22 cellular contexts compared by ENCODE assay signal in the genomic region with DNA sequence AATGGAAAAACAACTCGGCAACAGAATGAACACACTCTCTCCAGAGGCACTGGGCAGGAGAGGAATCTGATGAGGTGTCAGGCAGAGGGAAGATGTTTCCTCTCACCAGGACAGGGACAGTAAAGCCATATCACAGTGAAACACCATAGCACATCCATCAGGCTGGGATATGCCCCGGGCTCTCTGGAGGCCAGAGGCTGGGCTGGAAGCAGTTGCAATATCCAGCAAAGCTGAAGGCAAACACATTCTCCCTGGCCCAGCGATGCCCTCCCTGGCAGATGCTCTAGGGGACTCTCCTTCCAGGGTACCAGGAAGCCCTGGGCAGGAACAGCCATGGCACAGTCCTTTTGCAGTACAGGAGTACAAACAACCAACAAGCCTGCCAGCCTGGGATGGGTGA. TPM values are rescaled to one million over a fixed set of nuclear protein-coding genes. Genes with fewer than 3 reads are reported as not detected.
DNase-seq lines count a peak whose midpoint lies in the region; ATAC-seq, FAIRE-seq and TF ChIP-seq lines count a peak whose summit lies in the region.
"Had no signal": no experiment of that assay in that cellular context is flagged by ENCODE, and none has a peak within 500 bp of the region (broad histone marks: within the 10 kb centered on the region; RNA-seq: fewer than 3 reads in every experiment).

No MANE protein-coding gene starts in this region.

- no peak overlapping the region for H2AFZ ChIP-seq in HepG2 (ENCODE audit: low read length)

- WGBS in right lobe of liver (ENCODE audit: insufficient coverage, low coverage, low lambda C conversion rate, missing lambda C conversion rate): 38% methylated on average over 2 of the region's 3 CpGs
- WGBS in HepG2 (ENCODE audit: low lambda C conversion rate): 28% methylated on average over 2 of the region's 3 CpGs

- TF ChIP-seq CTCF in right lobe of liver (IDR thresholded peaks at IDR 0.05) (no peak), HepG2 (CRISPR knock-in tag; IDR thresholded peaks at IDR 0.05) (no peak), brain (conservative IDR thresholded peaks at IDR 0.05) (no peak), kidney (IDR thresholded peaks at IDR 0.05; ENCODE audit: borderline replicate concordance, extremely low read depth, insufficient read depth) (no peak)

- BruUV-seq in HepG2 (replicated peaks; lab: Mats Ljungman, UMichigan): no TSS peak

- FAIRE-seq in HepG2 (lab: Jason Lieb, UNC) (no peak), kidney (lab: Jason Lieb, UNC) (no peak), urothelium cell line (lab: Jason Lieb, UNC) (peak; percentile 88)

- no peak overlapping the region for H3K4me2 ChIP-seq in HepG2 (ENCODE audit: low read depth, low read length)

- no peak overlapping the region for H3K9ac ChIP-seq in HepG2 (ENCODE audit: insufficient read depth, low read depth, low read length)
- H3K9ac ChIP-seq in kidney (ENCODE audit: low read length in 2 of 2): no peak overlapping the region

- no peak overlapping the region for H3K4me3 Mint-ChIP-seq in brain
- H3K4me3 Mint-ChIP-seq: CD4-positive, alpha-beta memory T cell had no signal

- in situ Hi-C loops in HepG2 (cut with HindIII; ENCODE audit: extremely low pct_ligation_motif_present, low pct_unique_long_range_greater_than_20kb): no loop called here

- ATAC-seq in right lobe of liver: no peak
- ATAC-seq in HepG2: no peak
- no peak for ATAC-seq in GM19328 (IDR thresholded peaks at IDR 0.05; ENCODE audit: unreplicated experiment)
- ATAC-seq in HG03342 (IDR thresholded peaks at IDR 0.05; ENCODE audit: unreplicated experiment): no peak
- ATAC-seq: SK-N-SH treated with all-trans-retinoic acid at 6 μM for 48 hours had no signal

- peak overlapping the region in 4 of 5 experiments; percentile 57 to 86 (median 72) for H3K27ac Mint-ChIP-seq in brain

- no peak overlapping the region for H3K27ac ChIP-seq in right lobe of liver
- H3K27ac ChIP-seq in HepG2 (ENCODE audit: extremely low read length, insufficient read depth, low read length): no peak overlapping the region
- no peak overlapping the region for H3K27ac ChIP-seq in kidney (ENCODE audit: low read depth in 2 of 2, low read length in 2 of 2)
- H3K27ac ChIP-seq: BLaER1 treated with 17β-estradiol and CSF1 and Interleukin-3, amounts not matched to agents 10 nM and 100 nM; RWPE1 had no signal

- no peaks in the 10 kb centered on the region for H3K27me3 ChIP-seq in right lobe of liver
- no peaks in the 10 kb centered on the region; a peak in 1 of 5 replicates for H3K27me3 ChIP-seq in HepG2 (ENCODE audit: control insufficient read depth in 1 of 2, insufficient read depth in 2 of 2, low read length in 2 of 2)
- H3K27me3 ChIP-seq: BLaER1 treated with 17β-estradiol and CSF1 and Interleukin-3, amounts not matched to agents 10 nM and 100 nM had no signal

- intact Hi-C loops in right lobe of liver (cut with DNase I) (no loop called here), HepG2 (cut with micrococcal nuclease; ENCODE audit: unreplicated experiment) (no loop called here), kidney (cut with DNase I) (no loop called here)

- POLR2A ChIA-PET in HepG2 (lab: Yijun Ruan, JAX): no interaction called here

- peaks cover 0 to 2% (median 0%) of the 10 kb centered on the region in 5 experiments for H3K9me3 Mint-ChIP-seq in brain
- H3K9me3 Mint-ChIP-seq: CD4-positive, alpha-beta memory T cell had no signal

- H3K36me3 ChIP-seq in right lobe of liver (no peaks in the 10 kb centered on the region), HepG2 (replicated peaks in 1 of 2; ENCODE audit: control insufficient read depth in 1 of 2, insufficient read depth in 2 of 2, low read length in 2 of 2) (no peaks in the 10 kb centered on the region), kidney (ENCODE audit: control insufficient read depth in 1 of 2, insufficient read depth in 2 of 2, low read length in 2 of 2) (no peaks in the 10 kb centered on the region)
- H3K36me3 ChIP-seq: BLaER1 treated with 17β-estradiol and CSF1 and Interleukin-3, amounts not matched to agents 10 nM and 100 nM had no signal

- no peaks in the 10 kb centered on the region for H3K36me3 Mint-ChIP-seq in brain
- H3K36me3 Mint-ChIP-seq: CD4-positive, alpha-beta memory T cell had no signal

- no peak for TF ChIP-seq POLR2A in right lobe of liver (IDR thresholded peaks at IDR 0.05)
- no peak for TF ChIP-seq POLR2A in HepG2 (IDR thresholded peaks at IDR 0.05; ENCODE audit: insufficient read depth in 1 of 2, low read depth in 2 of 2, low read length in 2 of 2)

- TF ChIP-seq RAD21 in HepG2 (CRISPR knock-in tag; IDR thresholded peaks at IDR 0.05): no peak

- H3K4me1 ChIP-seq in right lobe of liver: peaks cover 0 to 7% (median 0%) of the 10 kb centered on the region in 4 donors
- H3K4me1 ChIP-seq in HepG2 (ENCODE audit: insufficient read depth, low read length): peaks cover 5% of the 10 kb centered on the region; the same call in 1 of the 2 replicates
- peaks cover 0 to 4% of the 10 kb centered on the region in 2 donors for H3K4me1 ChIP-seq in kidney (ENCODE audit: control insufficient read depth in 1 of 2, insufficient read depth in 1 of 2, low read depth in 1 of 2, low read length in 2 of 2)
- H3K4me1 ChIP-seq: Caco-2 had no signal

- no peak overlapping the region for H3K4me3 ChIP-seq in right lobe of liver
- no peak overlapping the region for H3K4me3 ChIP-seq in HepG2 (replicated peaks in 1 of 3; ENCODE audit: insufficient read depth in 1 of 3, low read depth in 2 of 3, low read length in 3 of 3)
- no peak overlapping the region for H3K4me3 ChIP-seq in kidney (ENCODE audit: low read length in 2 of 2)
- H3K4me3 ChIP-seq: BLaER1 treated with 17β-estradiol and CSF1 and Interleukin-3, amounts not matched to agents 10 nM and 100 nM had no signal

- no peaks in the 10 kb centered on the region for H3K79me2 ChIP-seq in HepG2 (ENCODE audit: insufficient read depth, low read length)

- peaks cover 20% of the 10 kb centered on the region for H3K4me1 Mint-ChIP-seq in brain

- peaks cover 3% of the 10 kb centered on the region for H3K27me3 Mint-ChIP-seq in brain
- H3K27me3 Mint-ChIP-seq: CD4-positive, alpha-beta memory T cell had no signal

- no peaks in the 10 kb centered on the region for H4K20me1 ChIP-seq in HepG2 (ENCODE audit: insufficient read depth, low read length)
- H4K20me1 ChIP-seq: BLaER1 treated with 17β-estradiol and CSF1 and Interleukin-3, amounts not matched to agents 10 nM and 100 nM had no signal

- CTCF ChIA-PET in HepG2 (lab: Yijun Ruan, JAX; ENCODE audit: low intra/inter-chr PET ratio, low total read pairs): interaction anchor here (6.5 kb wide), 1 partner anchor 171 kb away, joined by 299 read pairs; no protein-coding TSS in a partner anchor

- H3K9me3 ChIP-seq in right lobe of liver (no peaks in the 10 kb centered on the region), HepG2 (ENCODE audit: low read length) (no peaks in the 10 kb centered on the region), kidney (ENCODE audit: control insufficient read depth in 1 of 2, low read length in 2 of 2) (no peaks in the 10 kb centered on the region)
- H3K9me3 ChIP-seq: BLaER1 treated with 17β-estradiol and CSF1 and Interleukin-3, amounts not matched to agents 10 nM and 100 nM; Caco-2 had no signal

- DNase-seq in right lobe of liver: peak in 2 of 3 donors; percentile 15 to 35
- no peak for DNase-seq in HepG2 (ENCODE audit: low spot score)
- peak; percentile 42 for DNase-seq in kidney
- no peak for DNase-seq in urothelium cell line (ENCODE audit: low spot score)
- DNase-seq: Caco-2; CD4-positive, alpha-beta memory T cell; DMS 273 treated with DMSO at 0.1 percent for 48 hours; DMS79 treated with DMSO at 0.1 percent for 48 hours; KG1; NCI-H1092; NCI-H146; NCI-H2081; NK-92 treated with Interleukin-12 subunit alpha and Interleukin-12 subunit beta, amount 100 ng/mL, for 24 hours; SIG-M5 had no signal

- TF ChIP-seq EP300 in HepG2 (IDR thresholded peaks at IDR 0.05; ENCODE audit: low read depth in 2 of 2, low read length in 2 of 2) (no peak), HepG2 (CRISPR knock-in tag; IDR thresholded peaks at IDR 0.05; ENCODE audit: borderline replicate concordance) (no peak)

RNA-seq across cellular contexts. Expression of a gene that starts 11.1 kb away (rescaled TPM):
- total RNA-seq in right lobe of liver (not detected), HepG2 (2016; rRNA removed; fragmentation: Illumina TruSeq; extraction: Trizol) (1.1 and 1.3 TPM in 2 replicates), kidney (5.2 TPM)
- 0.35 and 0.71 TPM in 2 replicates for total RNA-seq in HepG2 (2016; cell fraction: cytosol; rRNA removed; fragmentation: Illumina TruSeq; extraction: Trizol; ENCODE audit: low read depth)
- total RNA-seq in HepG2 (2016; cell fraction: insoluble cytoplasmic fraction; rRNA removed; fragmentation: Illumina TruSeq; extraction: Trizol): 0.67 and 1.0 TPM in 2 replicates
- total RNA-seq in HepG2 (2016; cell fraction: membrane; rRNA removed; fragmentation: Illumina TruSeq; extraction: Trizol): 0.40 and 1.1 TPM in 2 replicates
- total RNA-seq in HepG2 (2016; cell fraction: nucleus; rRNA removed; fragmentation: Illumina TruSeq; extraction: Trizol): 0.94 TPM in 1 of 2 replicates, not detected in the other
- polyA plus RNA-seq in HepG2 (2011; rRNA removed) (0.86 and 1.2 TPM in 2 replicates), brain (ENCODE audit: insufficient read depth, low read depth, low replicate concordance) (4.2 TPM), kidney (ENCODE audit: insufficient read depth, low read depth, low replicate concordance) (11.9 TPM)
- polyA plus RNA-seq in HepG2 (2011; cell fraction: cytosol; rRNA removed): 0.55 and 0.93 TPM in 2 replicates
- polyA plus RNA-seq in HepG2 (2011; cell fraction: nucleus; rRNA removed): 0.48 and 0.50 TPM in 2 replicates
- 0.58 and 2.0 TPM in 2 replicates for polyA plus RNA-seq in HepG2 (2012)
- 0.60 and 0.71 TPM in 2 replicates for polyA plus RNA-seq in HepG2 (2016; cell fraction: cytosol; fragmentation: Illumina TruSeq; extraction: Trizol; ENCODE audit: low read depth)
- polyA plus RNA-seq in HepG2 (2016; cell fraction: insoluble cytoplasmic fraction; fragmentation: Illumina TruSeq; extraction: Trizol; ENCODE audit: low read depth): 0.40 and 1.1 TPM in 2 replicates
- 0.47 and 2.4 TPM in 2 replicates for polyA plus RNA-seq in HepG2 (2016; cell fraction: membrane; fragmentation: Illumina TruSeq; extraction: Trizol; ENCODE audit: low read depth)
- 1.6 and 2.0 TPM in 2 replicates for polyA plus RNA-seq in HepG2 (2016; cell fraction: nucleus; fragmentation: Illumina TruSeq; extraction: Trizol; ENCODE audit: insufficient read depth, low read depth)
- polyA minus RNA-seq in HepG2 (2011; rRNA and poly(A)+ RNA removed; ENCODE audit: low replicate concordance): 1.4 TPM in 1 of 2 replicates, not detected in the other
- not detected in 2 replicates for polyA minus RNA-seq in HepG2 (2011; cell fraction: cytosol; rRNA and poly(A)+ RNA removed)
- 1.0 and 1.4 TPM in 2 replicates for polyA minus RNA-seq in HepG2 (2011; cell fraction: nucleus; rRNA and poly(A)+ RNA removed)
- total RNA-seq: CD4-positive, alpha-beta memory T cell; H4; NCI-H460 had no signal
- polyA plus RNA-seq: CD4-positive, alpha-beta memory T cell had no signal

RNA-seq across cellular contexts. Expression of a gene that starts 14.6 kb away (rescaled TPM):
- total RNA-seq in right lobe of liver: under 1 TPM; 0.07 to 0.65 (median 0.19) TPM
- 0.20 and 0.24 TPM in 2 replicates for total RNA-seq in HepG2 (2016; rRNA removed; fragmentation: Illumina TruSeq; extraction: Trizol)
- total RNA-seq in HepG2 (2016; cell fraction: cytosol; rRNA removed; fragmentation: Illumina TruSeq; extraction: Trizol; ENCODE audit: low read depth): 0.10 TPM in 1 of 2 replicates, not detected in the other
- 0.24 and 0.37 TPM in 2 replicates for total RNA-seq in HepG2 (2016; cell fraction: insoluble cytoplasmic fraction; rRNA removed; fragmentation: Illumina TruSeq; extraction: Trizol)
- 0.12 and 0.17 TPM in 2 replicates for total RNA-seq in HepG2 (2016; cell fraction: membrane; rRNA removed; fragmentation: Illumina TruSeq; extraction: Trizol)
- total RNA-seq in HepG2 (2016; cell fraction: nucleus; rRNA removed; fragmentation: Illumina TruSeq; extraction: Trizol): 0.19 TPM in 2 replicates
- 0.86 and 1.0 TPM in 2 replicates for polyA plus RNA-seq in HepG2 (2011; rRNA removed)
- 0.74 and 0.89 TPM in 2 replicates for polyA plus RNA-seq in HepG2 (2011; cell fraction: cytosol; rRNA removed)
- polyA plus RNA-seq in HepG2 (2011; cell fraction: nucleus; rRNA removed): 0.59 and 0.71 TPM in 2 replicates
- 0.49 and 0.95 TPM in 2 replicates for polyA plus RNA-seq in HepG2 (2012)
- polyA plus RNA-seq in HepG2 (2016; cell fraction: cytosol; fragmentation: Illumina TruSeq; extraction: Trizol; ENCODE audit: low read depth): 0.03 and 0.05 TPM in 2 replicates
- 0.22 and 0.23 TPM in 2 replicates for polyA plus RNA-seq in HepG2 (2016; cell fraction: insoluble cytoplasmic fraction; fragmentation: Illumina TruSeq; extraction: Trizol; ENCODE audit: low read depth)
- polyA plus RNA-seq in HepG2 (2016; cell fraction: membrane; fragmentation: Illumina TruSeq; extraction: Trizol; ENCODE audit: low read depth): 0.14 and 0.15 TPM in 2 replicates
- polyA plus RNA-seq in HepG2 (2016; cell fraction: nucleus; fragmentation: Illumina TruSeq; extraction: Trizol; ENCODE audit: insufficient read depth, low read depth): 0.19 and 0.33 TPM in 2 replicates
- 0.02 and 2.6 TPM in 2 replicates for polyA minus RNA-seq in HepG2 (2011; rRNA and poly(A)+ RNA removed; ENCODE audit: low replicate concordance)
- 0.44 and 0.49 TPM in 2 replicates for polyA minus RNA-seq in HepG2 (2011; cell fraction: cytosol; rRNA and poly(A)+ RNA removed)
- 0.37 and 0.64 TPM in 2 replicates for polyA minus RNA-seq in HepG2 (2011; cell fraction: nucleus; rRNA and poly(A)+ RNA removed)
- polyA plus RNA-seq in brain (ENCODE audit: insufficient read depth, low read depth, low replicate concordance): 13.4 TPM
- 30.5 TPM for total RNA-seq in kidney
- polyA plus RNA-seq in kidney (ENCODE audit: insufficient read depth, low read depth, low replicate concordance): 9.7 TPM

RNA-seq across cellular contexts. Expression of a gene that starts 49.6 kb away (rescaled TPM):
- total RNA-seq in right lobe of liver (10 to 100 TPM; 22.7 to 28.8 (median 24.3) TPM), HepG2 (2016; rRNA removed; fragmentation: Illumina TruSeq; extraction: Trizol) (33.6 and 35.4 TPM in 2 replicates), kidney (97.7 TPM)
- 10.9 and 12.3 TPM in 2 replicates for total RNA-seq in HepG2 (2016; cell fraction: cytosol; rRNA removed; fragmentation: Illumina TruSeq; extraction: Trizol; ENCODE audit: low read depth)
- 29.4 and 37.4 TPM in 2 replicates for total RNA-seq in HepG2 (2016; cell fraction: insoluble cytoplasmic fraction; rRNA removed; fragmentation: Illumina TruSeq; extraction: Trizol)
- 17.4 and 22.3 TPM in 2 replicates for total RNA-seq in HepG2 (2016; cell fraction: membrane; rRNA removed; fragmentation: Illumina TruSeq; extraction: Trizol)
- total RNA-seq in HepG2 (2016; cell fraction: nucleus; rRNA removed; fragmentation: Illumina TruSeq; extraction: Trizol): 26.4 and 32.2 TPM in 2 replicates
- polyA plus RNA-seq in HepG2 (2011; rRNA removed) (19.9 and 21.9 TPM in 2 replicates), brain (ENCODE audit: insufficient read depth, low read depth, low replicate concordance) (52.6 TPM), kidney (ENCODE audit: insufficient read depth, low read depth, low replicate concordance) (45.0 TPM)
- polyA plus RNA-seq in HepG2 (2011; cell fraction: cytosol; rRNA removed): 28.9 and 33.8 TPM in 2 replicates
- polyA plus RNA-seq in HepG2 (2011; cell fraction: nucleus; rRNA removed): 66.0 and 71.9 TPM in 2 replicates
- polyA plus RNA-seq in HepG2 (2012): 21.2 and 25.3 TPM in 2 replicates
- polyA plus RNA-seq in HepG2 (2016; cell fraction: cytosol; fragmentation: Illumina TruSeq; extraction: Trizol; ENCODE audit: low read depth): 2.3 and 4.6 TPM in 2 replicates
- polyA plus RNA-seq in HepG2 (2016; cell fraction: insoluble cytoplasmic fraction; fragmentation: Illumina TruSeq; extraction: Trizol; ENCODE audit: low read depth): 26.5 and 34.8 TPM in 2 replicates
- polyA plus RNA-seq in HepG2 (2016; cell fraction: membrane; fragmentation: Illumina TruSeq; extraction: Trizol; ENCODE audit: low read depth): 11.6 and 12.9 TPM in 2 replicates
- polyA plus RNA-seq in HepG2 (2016; cell fraction: nucleus; fragmentation: Illumina TruSeq; extraction: Trizol; ENCODE audit: insufficient read depth, low read depth): 45.4 and 51.6 TPM in 2 replicates
- polyA minus RNA-seq in HepG2 (2011; rRNA and poly(A)+ RNA removed; ENCODE audit: low replicate concordance): 67.7 and 82.7 TPM in 2 replicates
- polyA minus RNA-seq in HepG2 (2011; cell fraction: cytosol; rRNA and poly(A)+ RNA removed): 43.0 and 57.5 TPM in 2 replicates
- 24.6 and 32.1 TPM in 2 replicates for polyA minus RNA-seq in HepG2 (2011; cell fraction: nucleus; rRNA and poly(A)+ RNA removed)

Comparison
In these comparisons a context has a peak if more than half of its experiments do, and no peak if none do; other contexts are left out.
1. DNase-seq: peak in right lobe of liver (2 of 3) and kidney (single experiment); none in HepG2 (single experiment) and urothelium cell line (single experiment).
2. RNA of a gene that starts 14.6 kb away (total RNA-seq): 30.5 TPM in kidney (single experiment); 0.07 to 0.65 TPM in right lobe of liver and 0.10 to 0.37 TPM in HepG2; every median in the first group is over 10 times any median in the second.